ENCODE assay signal across 11 cellular contexts in the genomic region with DNA sequence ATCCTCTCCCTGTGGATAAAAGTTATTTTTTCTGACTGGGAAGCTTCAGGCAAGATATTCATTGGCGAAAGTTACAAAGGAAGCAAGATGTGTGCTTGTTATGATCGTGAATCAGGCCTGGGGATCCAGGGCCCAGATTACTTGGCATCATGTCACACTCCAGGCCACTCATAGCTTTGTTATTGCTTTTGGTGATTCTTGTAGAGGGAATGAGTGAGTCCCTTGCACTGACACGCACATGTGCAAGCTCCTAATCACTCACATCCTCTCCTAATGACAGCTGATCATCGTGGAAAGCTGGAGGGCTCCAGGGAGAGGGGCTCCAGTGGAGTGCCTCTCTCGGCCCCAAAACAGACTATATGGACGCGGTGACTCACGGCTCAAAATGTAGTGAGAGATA.
DNase-seq lines count a peak whose midpoint lies in the region; ATAC-seq, FAIRE-seq and TF ChIP-seq lines count a peak whose summit lies in the region.
"Had no signal": no experiment of that assay in that cellular context is flagged by ENCODE, and none has a peak within 500 bp of the region (broad histone marks: within the 10 kb centered on the region; RNA-seq: fewer than 3 reads in every experiment).

No MANE protein-coding gene starts in this region.

- H2AFZ ChIP-seq in astrocyte (ENCODE audit: low read depth, low read length), result no peak overlapping the region

- no peak overlapping the region for H3K27ac Mint-ChIP-seq in astrocyte (ENCODE audit: unreplicated experiment)
- H3K27ac Mint-ChIP-seq in CD4-positive, alpha-beta T cell, result no peak overlapping the region
- H3K27ac Mint-ChIP-seq: activated T-cell treated with anti-CD3 and anti-CD28 coated beads, Interleukin-2, amount 50 U/mL, for 24 hours; T-helper 2 cell treated with Interferon-gamma antibody and Interleukin-4, amounts not matched to agents 5 μg/mL and 100 μg/mL, for 36 hours had no signal

- no peaks in the 10 kb centered on the region for H3K9me3 ChIP-seq in astrocyte (ENCODE audit: insufficient read depth, low read depth, low read length)
- H3K9me3 ChIP-seq in heart right ventricle, result no peaks in the 10 kb centered on the region
- no peaks in the 10 kb centered on the region for H3K9me3 ChIP-seq in CD4-positive, alpha-beta T cell (ENCODE audit: control insufficient read depth, low read length)

- no peaks in the 10 kb centered on the region for H4K20me1 ChIP-seq in astrocyte (ENCODE audit: insufficient read depth, low read length)

- peaks cover 9% of the 10 kb centered on the region for H3K27me3 Mint-ChIP-seq in astrocyte (ENCODE audit: low read depth, unreplicated experiment)
- peaks cover 4% of the 10 kb centered on the region for H3K27me3 Mint-ChIP-seq in CD4-positive, alpha-beta T cell

- H3K4me3 ChIP-seq in astrocyte (ENCODE audit: insufficient read depth, low read depth, low read length) (no peak overlapping the region), heart right ventricle (no peak overlapping the region), skin epidermis (no peak overlapping the region)

- H3K9me3 Mint-ChIP-seq in astrocyte (ENCODE audit: unreplicated experiment), result no peaks in the 10 kb centered on the region
- no peaks in the 10 kb centered on the region for H3K9me3 Mint-ChIP-seq in CD4-positive, alpha-beta T cell
- H3K9me3 Mint-ChIP-seq: activated T-cell treated with anti-CD3 and anti-CD28 coated beads, Interleukin-2, amount 50 U/mL, for 24 hours; T-helper 2 cell treated with Interferon-gamma antibody and Interleukin-4, amounts not matched to agents 5 μg/mL and 100 μg/mL, for 36 hours had no signal

- H3K4me1 Mint-ChIP-seq in astrocyte (ENCODE audit: low read depth, unreplicated experiment), result peaks cover 6% of the 10 kb centered on the region
- H3K4me1 Mint-ChIP-seq in CD4-positive, alpha-beta T cell (ENCODE audit: low read depth), result no peaks in the 10 kb centered on the region

- H3K4me2 ChIP-seq in astrocyte (ENCODE audit: low read length), result peak overlapping the region; percentile 18

- 54 to 55% methylated on average over 8 of the region's 8 CpGs for WGBS in heart right ventricle, 2 donors

- H3K27ac ChIP-seq in astrocyte (ENCODE audit: low read depth, low read length) (peak overlapping the region; percentile 80), heart right ventricle (peak overlapping the region in 6 of 10 donors; percentile 33 to 58 (median 46)), skin epidermis (peak overlapping the region in 13 of 21 experiments; percentile 5 to 83 (median 38))
- H3K27ac ChIP-seq in CD4-positive, alpha-beta T cell (ENCODE audit: low read depth, low read length), result no peak overlapping the region

- DNase-seq in GOT3 (lab: John Stamatoyannopoulos, UW), result peak; percentile 36
- DNase-seq in astrocyte (ENCODE audit: low read depth), result peak; percentile 96
- no peak for DNase-seq in heart right ventricle
- no peak for DNase-seq in GM13976 (ENCODE audit: low spot score)
- DNase-seq in posterior cingulate gyrus, result no peak
- DNase-seq in CD4-positive, alpha-beta T cell, result no peak
- DNase-seq: activated T-cell treated with anti-CD3 and anti-CD28 coated beads, Interleukin-2, amount 50 U/mL, for 24 hours; NCI-H774 had no signal

- intact Hi-C loops in heart right ventricle (cut with DNase I), result no loop called here
- intact Hi-C loops in posterior cingulate gyrus (cut with DNase I), result no loop called here
- intact Hi-C loops in CD4-positive, alpha-beta T cell (cut with DNase I, micrococcal nuclease), result no loop called here

- in situ Hi-C loops in GM13976 (cut with MboI; ENCODE audit: low sequenced_read_pairs, unreplicated experiment), result no loop called here

- H3K4me1 ChIP-seq in astrocyte (ENCODE audit: insufficient read depth, low read length) (peaks cover 33% of the 10 kb centered on the region), heart right ventricle (peaks cover 0 to 28% (median 11%) of the 10 kb centered on the region in 9 donors)

- TF ChIP-seq CTCF in astrocyte (IDR thresholded peaks at IDR 0.05; ENCODE audit: insufficient read depth, low read depth, low read length) (no peak), heart right ventricle (IDR thresholded peaks at IDR 0.05) (no peak), GM13976 (IDR thresholded peaks at IDR 0.05; ENCODE audit: borderline replicate concordance, control extremely low read depth, extremely low read depth, insufficient read depth, missing control alignments) (no peak)
- no peak for TF ChIP-seq CTCF in CD4-positive, alpha-beta T cell (IDR thresholded peaks at IDR 0.05)

- H3K79me2 ChIP-seq in astrocyte (ENCODE audit: insufficient read depth, low read length), result no peaks in the 10 kb centered on the region

- no peaks in the 10 kb centered on the region for H3K27me3 ChIP-seq in astrocyte (ENCODE audit: insufficient read depth, low read length)
- no peaks in the 10 kb centered on the region for H3K27me3 ChIP-seq in heart right ventricle
- no peaks in the 10 kb centered on the region for H3K27me3 ChIP-seq in CD4-positive, alpha-beta T cell (ENCODE audit: control insufficient read depth, insufficient read depth, low read length)

- CTCF ChIA-PET in CD4-positive, alpha-beta T cell (lab: Charles Lee), result no interaction called here

- no peaks in the 10 kb centered on the region for H3K36me3 ChIP-seq in astrocyte (ENCODE audit: insufficient read depth, low read length)
- H3K36me3 ChIP-seq in heart right ventricle, result no peaks in the 10 kb centered on the region

- H3K4me3 Mint-ChIP-seq in astrocyte (ENCODE audit: unreplicated experiment), result no peak overlapping the region
- H3K4me3 Mint-ChIP-seq in CD4-positive, alpha-beta T cell, result no peak overlapping the region
- H3K4me3 Mint-ChIP-seq: activated T-cell treated with anti-CD3 and anti-CD28 coated beads, Interleukin-2, amount 50 U/mL, for 24 hours; T-helper 2 cell treated with Interferon-gamma antibody and Interleukin-4, amounts not matched to agents 5 μg/mL and 100 μg/mL, for 36 hours had no signal

- FAIRE-seq in astrocyte (lab: Jason Lieb, UNC), result peak; percentile 99

- peak in 7 of 8 donors; percentile 38 to 74 (median 59) for ATAC-seq in heart right ventricle
- no peak for ATAC-seq in HG02610 (IDR thresholded peaks at IDR 0.05; ENCODE audit: unreplicated experiment)
- no peak for ATAC-seq in CD4-positive, alpha-beta T cell (ENCODE audit: poor library complexity)

- no peaks in the 10 kb centered on the region for H3K36me3 Mint-ChIP-seq in astrocyte (ENCODE audit: low read depth, unreplicated experiment)
- H3K36me3 Mint-ChIP-seq in CD4-positive, alpha-beta T cell (ENCODE audit: low read depth), result no peaks in the 10 kb centered on the region

- H3K9ac ChIP-seq in astrocyte (ENCODE audit: low read length), result peak overlapping the region; percentile 42

- POLR2A ChIA-PET in CD4-positive, alpha-beta T cell (lab: Charles Lee), result no interaction called here

Comparison
In these comparisons a context has a peak if more than half of its experiments do, and no peak if none do; other contexts are left out.
1. DNase-seq: peak in GOT3 (single experiment) and astrocyte (single experiment); none in heart right ventricle (0 of 2), GM13976 (single experiment), posterior cingulate gyrus (0 of 10) and CD4-positive, alpha-beta T cell (0 of 10).
2. ATAC-seq: peak in heart right ventricle (7 of 8); none in HG02610 (single experiment) and CD4-positive, alpha-beta T cell (single experiment).